20 cellular contexts compared by ENCODE assay signal in the genomic region with DNA sequence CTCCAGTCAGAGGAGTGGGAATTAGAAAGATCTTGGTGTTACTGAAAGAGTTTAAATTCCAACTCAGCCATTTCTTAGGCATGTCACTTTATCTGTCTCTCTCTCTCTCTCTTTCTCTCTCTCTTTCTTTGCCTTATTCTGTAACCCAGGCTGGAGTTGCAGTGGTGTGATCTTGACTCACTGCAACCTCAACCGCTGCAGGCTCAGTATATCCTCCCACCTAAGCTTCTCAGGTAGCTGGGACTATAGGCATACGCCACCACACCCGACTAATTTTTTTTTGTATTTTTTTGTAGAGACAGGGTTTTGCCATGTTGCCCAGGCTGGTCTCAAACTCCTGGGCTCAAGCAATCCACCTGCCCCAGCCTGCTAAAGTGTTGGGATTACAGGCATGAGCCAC. TPM values are rescaled to one million over a fixed set of nuclear protein-coding genes. Genes with fewer than 3 reads are reported as not detected.
DNase-seq lines count a peak whose midpoint lies in the region; ATAC-seq and TF ChIP-seq lines count a peak whose summit lies in the region.
"Had no signal": no experiment of that assay in that cellular context is flagged by ENCODE, and none has a peak within 500 bp of the region (broad histone marks: within the 10 kb centered on the region; RNA-seq: fewer than 3 reads in every experiment).

No MANE protein-coding gene starts in this region.

- H3K9me3 Mint-ChIP-seq in WTC11: no peaks in the 10 kb centered on the region
- no peaks in the 10 kb centered on the region for H3K9me3 Mint-ChIP-seq in nephron progenitor cell
- H3K9me3 Mint-ChIP-seq: CD4-positive, alpha-beta T cell; CD8-positive, alpha-beta T cell had no signal

- TF ChIP-seq CTCF in WTC11 (IDR thresholded peaks at IDR 0.05): no peak
- TF ChIP-seq CTCF in nephron progenitor cell (IDR thresholded peaks at IDR 0.05): no peak

- DNase-seq in WTC11 (ENCODE audit: low spot score): no peak
- DNase-seq in nephron progenitor cell: no peak
- peak; percentile 33 for DNase-seq in putamen (ENCODE audit: low spot score)
- DNase-seq in Right ventricle myocardium inferior (ENCODE audit: missing footprints): no peak
- DNase-seq in NCI-H146 (lab: John Stamatoyannopoulos, UW): no peak
- DNase-seq in activated CD8-positive, alpha-beta memory T cell treated with anti-CD3 and anti-CD28 coated beads, Interleukin-2, amount 50 U/mL, for 4 hours: no peak
- DNase-seq: AML-193; Caco-2; CD4-positive, alpha-beta T cell; CD8-positive, alpha-beta T cell; DMS 273 treated with DMSO at 0.1 percent for 48 hours; DMS153; DMS53; DMS79; DND-41; EL; GDM1 had no signal

- intact Hi-C loops in Right ventricle myocardium inferior (cut with DNase I): no loop called here

- no peaks in the 10 kb centered on the region for H3K4me1 Mint-ChIP-seq in WTC11
- H3K4me1 Mint-ChIP-seq in nephron progenitor cell: no peaks in the 10 kb centered on the region
- H3K4me1 Mint-ChIP-seq: B cell had no signal

- POLR2A ChIA-PET in WTC11 (lab: Charles Lee): interaction anchor here (0.7 kb wide), 1 partner anchor 22 kb away, joined by 3 read pairs; a partner anchor contains a TSS

- H3K27ac Mint-ChIP-seq in WTC11 (peak overlapping the region; percentile 44; the same call in 1 of the 2 replicates), nephron progenitor cell (peak overlapping the region; percentile 66)
- H3K27ac Mint-ChIP-seq: B cell; CD4-positive, alpha-beta T cell; CD8-positive, alpha-beta T cell had no signal

- peaks cover 25% of the 10 kb centered on the region for H3K36me3 Mint-ChIP-seq in WTC11
- peaks cover 50% of the 10 kb centered on the region for H3K36me3 Mint-ChIP-seq in nephron progenitor cell (ENCODE audit: low read depth)

- no peak for ATAC-seq in WTC11
- no peak for ATAC-seq in Right ventricle myocardium inferior
- ATAC-seq: A549; CD8-positive, alpha-beta T cell; GM12878 had no signal

- H3K4me3 Mint-ChIP-seq in WTC11 (no peak overlapping the region), nephron progenitor cell (no peak overlapping the region)
- H3K4me3 Mint-ChIP-seq: B cell; CD4-positive, alpha-beta T cell; CD8-positive, alpha-beta T cell had no signal

- H3K27me3 Mint-ChIP-seq in WTC11 (ENCODE audit: low read depth) (no peaks in the 10 kb centered on the region), nephron progenitor cell (ENCODE audit: low read depth, poor library complexity) (no peaks in the 10 kb centered on the region)
- H3K27me3 Mint-ChIP-seq: B cell; CD4-positive, alpha-beta T cell had no signal

- CTCF ChIA-PET in WTC11 (lab: Charles Lee): interaction anchor here (0.6 to 1.0 kb wide), 2 partner anchors 37 to 44 kb away, joined by 3 to 4 read pairs; no protein-coding TSS in a partner anchor

TF ChIP-seq in WTC11, 78 proteins besides CTCF, POLR2A, EP300 and RAD21 (continues in another document):
- no peak for TF ChIP-seq ETV6 (CRISPR knock-in tag; IDR thresholded peaks at IDR 0.05)
- TF ChIP-seq, protein P1, sequence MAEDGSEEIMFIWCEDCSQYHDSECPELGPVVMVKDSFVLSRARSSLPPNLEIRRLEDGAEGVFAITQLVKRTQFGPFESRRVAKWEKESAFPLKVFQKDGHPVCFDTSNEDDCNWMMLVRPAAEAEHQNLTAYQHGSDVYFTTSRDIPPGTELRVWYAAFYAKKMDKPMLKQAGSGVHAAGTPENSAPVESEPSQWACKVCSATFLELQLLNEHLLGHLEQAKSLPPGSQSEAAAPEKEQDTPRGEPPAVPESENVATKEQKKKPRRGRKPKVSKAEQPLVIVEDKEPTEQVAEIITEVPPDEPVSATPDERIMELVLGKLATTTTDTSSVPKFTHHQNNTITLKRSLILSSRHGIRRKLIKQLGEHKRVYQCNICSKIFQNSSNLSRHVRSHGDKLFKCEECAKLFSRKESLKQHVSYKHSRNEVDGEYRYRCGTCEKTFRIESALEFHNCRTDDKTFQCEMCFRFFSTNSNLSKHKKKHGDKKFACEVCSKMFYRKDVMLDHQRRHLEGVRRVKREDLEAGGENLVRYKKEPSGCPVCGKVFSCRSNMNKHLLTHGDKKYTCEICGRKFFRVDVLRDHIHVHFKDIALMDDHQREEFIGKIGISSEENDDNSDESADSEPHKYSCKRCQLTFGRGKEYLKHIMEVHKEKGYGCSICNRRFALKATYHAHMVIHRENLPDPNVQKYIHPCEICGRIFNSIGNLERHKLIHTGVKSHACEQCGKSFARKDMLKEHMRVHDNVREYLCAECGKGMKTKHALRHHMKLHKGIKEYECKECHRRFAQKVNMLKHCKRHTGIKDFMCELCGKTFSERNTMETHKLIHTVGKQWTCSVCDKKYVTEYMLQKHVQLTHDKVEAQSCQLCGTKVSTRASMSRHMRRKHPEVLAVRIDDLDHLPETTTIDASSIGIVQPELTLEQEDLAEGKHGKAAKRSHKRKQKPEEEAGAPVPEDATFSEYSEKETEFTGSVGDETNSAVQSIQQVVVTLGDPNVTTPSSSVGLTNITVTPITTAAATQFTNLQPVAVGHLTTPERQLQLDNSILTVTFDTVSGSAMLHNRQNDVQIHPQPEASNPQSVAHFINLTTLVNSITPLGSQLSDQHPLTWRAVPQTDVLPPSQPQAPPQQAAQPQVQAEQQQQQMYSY (CRISPR knock-in tag; IDR thresholded peaks at IDR 0.05): no peak
- no peak for TF ChIP-seq ZNF138 (CRISPR knock-in tag; conservative IDR thresholded peaks at IDR 0.05)
- no peak for TF ChIP-seq ZNF317 (CRISPR knock-in tag; IDR thresholded peaks at IDR 0.05; ENCODE audit: borderline replicate concordance, low read depth)
- TF ChIP-seq, protein P2, sequence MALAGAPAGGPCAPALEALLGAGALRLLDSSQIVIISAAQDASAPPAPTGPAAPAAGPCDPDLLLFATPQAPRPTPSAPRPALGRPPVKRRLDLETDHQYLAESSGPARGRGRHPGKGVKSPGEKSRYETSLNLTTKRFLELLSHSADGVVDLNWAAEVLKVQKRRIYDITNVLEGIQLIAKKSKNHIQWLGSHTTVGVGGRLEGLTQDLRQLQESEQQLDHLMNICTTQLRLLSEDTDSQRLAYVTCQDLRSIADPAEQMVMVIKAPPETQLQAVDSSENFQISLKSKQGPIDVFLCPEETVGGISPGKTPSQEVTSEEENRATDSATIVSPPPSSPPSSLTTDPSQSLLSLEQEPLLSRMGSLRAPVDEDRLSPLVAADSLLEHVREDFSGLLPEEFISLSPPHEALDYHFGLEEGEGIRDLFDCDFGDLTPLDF (CRISPR knock-in tag; IDR thresholded peaks at IDR 0.05): no peak
- no peak for TF ChIP-seq CREM (CRISPR knock-in tag; IDR thresholded peaks at IDR 0.05)
- no peak for TF ChIP-seq ZNF396 (CRISPR knock-in tag; IDR thresholded peaks at IDR 0.05; ENCODE audit: borderline replicate concordance)
- no peak for TF ChIP-seq PRRX2 (CRISPR knock-in tag; IDR thresholded peaks at IDR 0.05)
- TF ChIP-seq NR3C1 (CRISPR knock-in tag; conservative IDR thresholded peaks at IDR 0.05; ENCODE audit: low read depth): no peak
- TF ChIP-seq GRHL2 (CRISPR knock-in tag; IDR thresholded peaks at IDR 0.05; ENCODE audit: insufficient replicate concordance, severe bottlenecking): no peak
- TF ChIP-seq, protein P3, sequence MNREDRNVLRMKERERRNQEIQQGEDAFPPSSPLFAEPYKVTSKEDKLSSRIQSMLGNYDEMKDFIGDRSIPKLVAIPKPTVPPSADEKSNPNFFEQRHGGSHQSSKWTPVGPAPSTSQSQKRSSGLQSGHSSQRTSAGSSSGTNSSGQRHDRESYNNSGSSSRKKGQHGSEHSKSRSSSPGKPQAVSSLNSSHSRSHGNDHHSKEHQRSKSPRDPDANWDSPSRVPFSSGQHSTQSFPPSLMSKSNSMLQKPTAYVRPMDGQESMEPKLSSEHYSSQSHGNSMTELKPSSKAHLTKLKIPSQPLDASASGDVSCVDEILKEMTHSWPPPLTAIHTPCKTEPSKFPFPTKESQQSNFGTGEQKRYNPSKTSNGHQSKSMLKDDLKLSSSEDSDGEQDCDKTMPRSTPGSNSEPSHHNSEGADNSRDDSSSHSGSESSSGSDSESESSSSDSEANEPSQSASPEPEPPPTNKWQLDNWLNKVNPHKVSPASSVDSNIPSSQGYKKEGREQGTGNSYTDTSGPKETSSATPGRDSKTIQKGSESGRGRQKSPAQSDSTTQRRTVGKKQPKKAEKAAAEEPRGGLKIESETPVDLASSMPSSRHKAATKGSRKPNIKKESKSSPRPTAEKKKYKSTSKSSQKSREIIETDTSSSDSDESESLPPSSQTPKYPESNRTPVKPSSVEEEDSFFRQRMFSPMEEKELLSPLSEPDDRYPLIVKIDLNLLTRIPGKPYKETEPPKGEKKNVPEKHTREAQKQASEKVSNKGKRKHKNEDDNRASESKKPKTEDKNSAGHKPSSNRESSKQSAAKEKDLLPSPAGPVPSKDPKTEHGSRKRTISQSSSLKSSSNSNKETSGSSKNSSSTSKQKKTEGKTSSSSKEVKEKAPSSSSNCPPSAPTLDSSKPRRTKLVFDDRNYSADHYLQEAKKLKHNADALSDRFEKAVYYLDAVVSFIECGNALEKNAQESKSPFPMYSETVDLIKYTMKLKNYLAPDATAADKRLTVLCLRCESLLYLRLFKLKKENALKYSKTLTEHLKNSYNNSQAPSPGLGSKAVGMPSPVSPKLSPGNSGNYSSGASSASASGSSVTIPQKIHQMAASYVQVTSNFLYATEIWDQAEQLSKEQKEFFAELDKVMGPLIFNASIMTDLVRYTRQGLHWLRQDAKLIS (CRISPR knock-in tag; IDR thresholded peaks at IDR 0.05; ENCODE audit: borderline replicate concordance): no peak
- TF ChIP-seq TEAD1 (CRISPR knock-in tag; IDR thresholded peaks at IDR 0.05): no peak
- no peak for TF ChIP-seq MYBL2 (CRISPR knock-in tag; IDR thresholded peaks at IDR 0.05)
- no peak for TF ChIP-seq EMX1 (CRISPR knock-in tag; IDR thresholded peaks at IDR 0.05)
- TF ChIP-seq ZNF263 (CRISPR knock-in tag; IDR thresholded peaks at IDR 0.05; ENCODE audit: low read depth): no peak

RNA-seq across cellular contexts. Expression of a gene that starts 18.3 kb away (rescaled TPM):
- total RNA-seq in WTC11 (2021) (23.4 to 25.5 TPM (median 23.7 TPM) in 3 replicates), Right ventricle myocardium inferior (8.3 TPM)

RNA-seq across cellular contexts. Expression of a gene that starts 22.5 kb away (rescaled TPM):
- total RNA-seq in WTC11 (2021) (224 to 357 TPM (median 224 TPM) in 3 replicates), Right ventricle myocardium inferior (195 TPM)

RNA-seq across cellular contexts. Expression of a gene that starts 29.0 kb away (rescaled TPM):
- total RNA-seq in WTC11 (2021): 40.9 to 47.4 TPM (median 41.4 TPM) in 3 replicates
- total RNA-seq in Right ventricle myocardium inferior: 39.4 TPM

RNA-seq across cellular contexts. Expression of a gene that starts 43.0 kb away (rescaled TPM):
- total RNA-seq in WTC11 (2021): 33.3 to 34.0 TPM (median 33.8 TPM) in 3 replicates
- 31.5 TPM for total RNA-seq in Right ventricle myocardium inferior
